ENCODE assay signal across 22 cellular contexts in the genomic region with DNA sequence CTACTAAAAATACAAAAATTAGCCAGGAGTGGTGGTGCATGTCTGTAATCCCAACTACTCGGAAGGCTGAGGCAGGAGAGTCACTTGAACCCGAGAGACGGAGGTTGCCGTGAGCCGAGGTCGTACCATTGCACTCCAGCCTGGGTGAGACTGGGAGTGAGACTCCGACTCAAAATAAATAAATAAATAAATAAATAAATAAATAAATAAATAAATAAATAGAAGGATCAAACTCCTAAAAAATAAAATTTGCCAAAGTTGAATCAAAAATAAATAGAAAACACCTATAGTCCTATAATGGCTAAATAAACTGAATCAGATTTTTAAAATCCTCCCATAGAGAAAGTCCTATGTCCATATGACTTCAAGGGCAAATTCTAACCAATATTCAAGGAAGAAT. TPM values are rescaled to one million over a fixed set of nuclear protein-coding genes. Genes with fewer than 3 reads are reported as not detected.
DNase-seq lines count a peak whose midpoint lies in the region; ATAC-seq, FAIRE-seq and TF ChIP-seq lines count a peak whose summit lies in the region.
"Had no signal": no experiment of that assay in that cellular context is flagged by ENCODE, and none has a peak within 500 bp of the region (broad histone marks: within the 10 kb centered on the region; RNA-seq: fewer than 3 reads in every experiment).

No MANE protein-coding gene starts in this region.

- no peaks in the 10 kb centered on the region for H3K4me1 ChIP-seq in A549
- H3K4me1 ChIP-seq in HEK293 (ENCODE audit: control insufficient read depth, insufficient read depth, low read length): no peaks in the 10 kb centered on the region
- H3K4me1 ChIP-seq: BE2C, BLaER1, Caco-2 had no signal

- peaks cover 82 to 88% of the 10 kb centered on the region in 2 experiments for H3K36me3 ChIP-seq in HEK293 (ENCODE audit: control insufficient read depth in 2 of 2, insufficient read depth in 1 of 2, low read length in 2 of 2)

- H3K4me3 Mint-ChIP-seq in chondrocyte (ENCODE audit: unreplicated experiment): no peak overlapping the region
- H3K4me3 Mint-ChIP-seq in stimulated activated effector memory CD8-positive, alpha-beta T cell treated with anti-CD3 and anti-CD28 coated beads, Interleukin-12 subunit alpha, Interleukin-12 subunit beta, amount 100 ng/mL, for 72 hours: no peak overlapping the region
- H3K4me3 Mint-ChIP-seq: CD14-positive monocyte; CD4-positive, alpha-beta memory T cell; CD4-positive, CD25-positive, alpha-beta regulatory T cell had no signal

- TF ChIP-seq CTCF in A549 (IDR thresholded peaks at IDR 0.05): no peak
- TF ChIP-seq CTCF in HEK293 (tag by site-specific recombination; IDR thresholded peaks at IDR 0.05): no peak
- TF ChIP-seq CTCF in chondrocyte (IDR thresholded peaks at IDR 0.05): no peak

- H3K27ac ChIP-seq in A549 (no peak overlapping the region), HEK293 (ENCODE audit: extremely low read depth, low read depth, low read length) (no peak overlapping the region)
- H3K27ac ChIP-seq: 22Rv1, BLaER1 had no signal

- no peak for TF ChIP-seq RAD21 in A549 (conservative IDR thresholded peaks at IDR 0.05 in 1 of 2, IDR thresholded peaks at IDR 0.05 in 1 of 2)

- FAIRE-seq in A549 (lab: Jason Lieb, UNC): no peak
- FAIRE-seq: D721Med, GM12891, GM19239 had no signal

- ATAC-seq in A549: no peak
- no peak for ATAC-seq in stimulated activated effector memory CD8-positive, alpha-beta T cell treated with anti-CD3 and anti-CD28 coated beads, Interleukin-12 subunit alpha, Interleukin-12 subunit beta, amount 100 ng/mL, for 72 hours
- no peak for ATAC-seq in HG02588 (IDR thresholded peaks at IDR 0.05; ENCODE audit: unreplicated experiment)
- ATAC-seq in GM21526 (IDR thresholded peaks at IDR 0.05; ENCODE audit: low FRiP score, unreplicated experiment): no peak

- no peaks in the 10 kb centered on the region for H3K9me3 Mint-ChIP-seq in chondrocyte (ENCODE audit: low read depth)
- H3K9me3 Mint-ChIP-seq in stimulated activated effector memory CD8-positive, alpha-beta T cell treated with anti-CD3 and anti-CD28 coated beads, Interleukin-12 subunit alpha, Interleukin-12 subunit beta, amount 100 ng/mL, for 72 hours: no peaks in the 10 kb centered on the region
- H3K9me3 Mint-ChIP-seq: CD14-positive monocyte; CD4-positive, alpha-beta memory T cell; CD4-positive, CD25-positive, alpha-beta regulatory T cell had no signal

- TF ChIP-seq EP300 in A549 (IDR thresholded peaks at IDR 0.05): no peak

- TF ChIP-seq POLR2A in A549 (IDR thresholded peaks at IDR 0.05; ENCODE audit: low read length): no peak

- DNase-seq in A549 (ENCODE audit: low read depth in 1 of 2, low spot score in 1 of 2) (no peak), chondrocyte (ENCODE audit: low spot score) (no peak), medulla oblongata (ENCODE audit: extremely low spot score) (no peak)
- no peak for DNase-seq in stimulated activated effector memory CD8-positive, alpha-beta T cell treated with anti-CD3 and anti-CD28 coated beads, Interleukin-12 subunit alpha, Interleukin-12 subunit beta, amount 100 ng/mL, for 72 hours (ENCODE audit: low spot score in 2 of 2)
- DNase-seq: ACHN; BE2C; C1 segment of cervical spinal cord; Caco-2; Calu3; CD4-positive, alpha-beta memory T cell; CD4-positive, CD25-positive, alpha-beta regulatory T cell; DMS79 treated with DMSO at 0.1 percent for 48 hours; GF-D8 had no signal

- peaks cover 49% of the 10 kb centered on the region for H3K36me3 Mint-ChIP-seq in chondrocyte (ENCODE audit: low read depth)
- peaks cover 100% of the 10 kb centered on the region for H3K36me3 Mint-ChIP-seq in stimulated activated effector memory CD8-positive, alpha-beta T cell treated with anti-CD3 and anti-CD28 coated beads, Interleukin-12 subunit alpha, Interleukin-12 subunit beta, amount 100 ng/mL, for 72 hours

- H3K27ac Mint-ChIP-seq in chondrocyte (ENCODE audit: unreplicated experiment): peak overlapping the region; percentile 12
- peak overlapping the region; percentile 35 for H3K27ac Mint-ChIP-seq in stimulated activated effector memory CD8-positive, alpha-beta T cell treated with anti-CD3 and anti-CD28 coated beads, Interleukin-12 subunit alpha, Interleukin-12 subunit beta, amount 100 ng/mL, for 72 hours
- H3K27ac Mint-ChIP-seq: CD14-positive monocyte; CD4-positive, CD25-positive, alpha-beta regulatory T cell had no signal

- 93% methylated on average over 7 of the region's 7 CpGs for WGBS in A549 (ENCODE audit: missing lambda C conversion rate)

- POLR2A ChIA-PET in A549 (lab: Yijun Ruan, JAX) (no interaction called here), HEK293 (lab: Yijun Ruan, JAX) (no interaction called here)

- CTCF ChIA-PET in A549 (lab: Yijun Ruan, JAX) (interaction anchor here (0.6 to 9.4 kb wide), 2 partner anchors 9 to 107 kb away, joined by 3 to 83 read pairs; no protein-coding TSS in a partner anchor), HEK293 (lab: Yijun Ruan, JAX) (interaction anchor here (3.3 kb wide), 1 partner anchor 8 kb away, joined by 35 read pairs; no protein-coding TSS in a partner anchor)

- H3K9me3 ChIP-seq in A549: no peaks in the 10 kb centered on the region
- H3K9me3 ChIP-seq in HEK293 (ENCODE audit: control insufficient read depth, insufficient read depth, low read depth, low read length): no peaks in the 10 kb centered on the region
- H3K9me3 ChIP-seq: BE2C, BLaER1, Caco-2 had no signal

- no peaks in the 10 kb centered on the region for H3K27me3 Mint-ChIP-seq in chondrocyte (ENCODE audit: low read depth)
- H3K27me3 Mint-ChIP-seq: CD4-positive, alpha-beta memory T cell; CD4-positive, CD25-positive, alpha-beta regulatory T cell had no signal

- no peaks in the 10 kb centered on the region for H3K4me1 Mint-ChIP-seq in chondrocyte (ENCODE audit: low read depth)
- H3K4me1 Mint-ChIP-seq in stimulated activated effector memory CD8-positive, alpha-beta T cell treated with anti-CD3 and anti-CD28 coated beads, Interleukin-12 subunit alpha, Interleukin-12 subunit beta, amount 100 ng/mL, for 72 hours: no peaks in the 10 kb centered on the region
- H3K4me1 Mint-ChIP-seq: CD14-positive monocyte had no signal

- no peak overlapping the region for H3K4me3 ChIP-seq in A549
- no peak overlapping the region for H3K4me3 ChIP-seq in HEK293 (ENCODE audit: low read depth, low read length)
- H3K4me3 ChIP-seq: BLaER1 had no signal

- no peak overlapping the region for H3K4me2 ChIP-seq in A549
- H3K4me2 ChIP-seq: BLaER1 had no signal

TF ChIP-seq in A549, 52 proteins besides CTCF, POLR2A, EP300 and RAD21:
- TF ChIP-seq RARB (CRISPR knock-in tag; IDR thresholded peaks at IDR 0.05) (no peak), TP53 (CRISPR knock-in tag; IDR thresholded peaks at IDR 0.05) (no peak), HOXA7 (CRISPR knock-in tag; IDR thresholded peaks at IDR 0.05) (no peak), ZC3H11A (IDR thresholded peaks at IDR 0.05) (peak; percentile 91), RCOR1 (IDR thresholded peaks at IDR 0.05; ENCODE audit: low read depth, low read length) (no peak), PHF8 (IDR thresholded peaks at IDR 0.05; ENCODE audit: borderline replicate concordance, low read depth) (no peak), BHLHE40 (IDR thresholded peaks at IDR 0.05; ENCODE audit: low read depth, low read length) (no peak), SMC3 (IDR thresholded peaks at IDR 0.05) (no peak)

TF ChIP-seq in HEK293, 187 proteins besides CTCF, POLR2A, EP300 and RAD21 (continues in another document):
- TF ChIP-seq ZNF664 (tag by site-specific recombination; IDR thresholded peaks at IDR 0.05) (peak; percentile 82; the same call in 1 of the 2 replicates), HOXC10 (CRISPR knock-in tag; IDR thresholded peaks at IDR 0.05) (no peak), ZNF791 (tag by site-specific recombination; IDR thresholded peaks at IDR 0.05) (peak; percentile 73; the same call in 1 of the 2 replicates), SP3 (tag by site-specific recombination; IDR thresholded peaks at IDR 0.05) (peak; percentile 24; the same call in 1 of the 2 replicates), ZNF121 (tag by site-specific recombination; IDR thresholded peaks at IDR 0.05) (0 out of 2 replicates have a peak, but pooled peaks have one; percentile 44), ZBTB21 (tag by site-specific recombination; IDR thresholded peaks at IDR 0.05) (peak; percentile 66; the same call in 1 of the 2 replicates), ZNF366 (tag by site-specific recombination; conservative IDR thresholded peaks at IDR 0.05) (0 out of 2 replicates have a peak, but pooled peaks have one; percentile 27), ZSCAN23 (tag by site-specific recombination; IDR thresholded peaks at IDR 0.05) (0 out of 2 replicates have a peak, but pooled peaks have one; percentile 50), ZXDB (tag by site-specific recombination; IDR thresholded peaks at IDR 0.05) (peak; percentile 86)

RNA-seq across cellular contexts. Expression of a gene that starts 15.2 kb away (rescaled TPM):
- polyA plus RNA-seq in A549 (2011; rRNA removed): 54.3 and 56.7 TPM in 2 replicates
- 15.1 and 17.6 TPM in 2 replicates for polyA plus RNA-seq in A549 (2012; cell fraction: cytosol; rRNA removed)
- 8.3 and 10.2 TPM in 2 replicates for polyA plus RNA-seq in A549 (2012; cell fraction: nucleus; rRNA removed)
- polyA plus RNA-seq in A549 (2017; fragmentation: RNase III; extraction: RNeasy Plus Mini Kit Qiagen cat#74134 plus additional on column Dnase treatment): 23.6 to 25.1 TPM (median 24.8 TPM) in 3 replicates
- 32.1 and 33.0 TPM in 2 replicates for polyA minus RNA-seq in A549 (2011; rRNA and poly(A)+ RNA removed)
- total RNA-seq in chondrocyte: 40.9 to 52.9 TPM (median 43.8 TPM) in 3 replicates

RNA-seq across cellular contexts. Expression of a gene that starts 37.8 kb away (rescaled TPM):
- polyA plus RNA-seq in A549 (2011; rRNA removed) (103 and 113 TPM in 2 replicates), A549 (2017; fragmentation: RNase III; extraction: RNeasy Plus Mini Kit Qiagen cat#74134 plus additional on column Dnase treatment) (67.4 to 69.8 TPM (median 69.8 TPM) in 3 replicates)
- polyA plus RNA-seq in A549 (2012; cell fraction: cytosol; rRNA removed): 47.7 TPM in 2 replicates
- 192 and 224 TPM in 2 replicates for polyA plus RNA-seq in A549 (2012; cell fraction: nucleus; rRNA removed)
- 85.5 and 94.8 TPM in 2 replicates for polyA minus RNA-seq in A549 (2011; rRNA and poly(A)+ RNA removed)
- 88.4 to 130 TPM (median 93.7 TPM) in 3 replicates for total RNA-seq in chondrocyte

RNA-seq across cellular contexts. Expression of a gene that starts 42.9 kb away (rescaled TPM):
- polyA plus RNA-seq in A549 (2011; rRNA removed) (149 and 188 TPM in 2 replicates), A549 (2017; fragmentation: RNase III; extraction: RNeasy Plus Mini Kit Qiagen cat#74134 plus additional on column Dnase treatment) (80.3 to 83.5 TPM (median 82.5 TPM) in 3 replicates)
- polyA plus RNA-seq in A549 (2012; cell fraction: cytosol; rRNA removed): 54.1 and 67.7 TPM in 2 replicates
- polyA plus RNA-seq in A549 (2012; cell fraction: nucleus; rRNA removed): 49.6 and 65.0 TPM in 2 replicates
- polyA minus RNA-seq in A549 (2011; rRNA and poly(A)+ RNA removed): 191 and 211 TPM in 2 replicates
- 223 to 284 TPM (median 239 TPM) in 3 replicates for total RNA-seq in chondrocyte

RNA-seq across cellular contexts. Expression of a gene that starts 43.0 kb away (rescaled TPM):
- polyA plus RNA-seq in A549 (2011; rRNA removed) (90.4 and 91.6 TPM in 2 replicates), A549 (2017; fragmentation: RNase III; extraction: RNeasy Plus Mini Kit Qiagen cat#74134 plus additional on column Dnase treatment) (40.5 to 44.6 TPM (median 41.6 TPM) in 3 replicates)
- 53.6 and 63.9 TPM in 2 replicates for polyA plus RNA-seq in A549 (2012; cell fraction: cytosol; rRNA removed)
- polyA plus RNA-seq in A549 (2012; cell fraction: nucleus; rRNA removed): 111 and 121 TPM in 2 replicates
- 73.7 and 84.8 TPM in 2 replicates for polyA minus RNA-seq in A549 (2011; rRNA and poly(A)+ RNA removed)
- 94.6 to 112 TPM (median 107 TPM) in 3 replicates for total RNA-seq in chondrocyte
